ENCODE assay signal across 14 cellular contexts in the genomic region with DNA sequence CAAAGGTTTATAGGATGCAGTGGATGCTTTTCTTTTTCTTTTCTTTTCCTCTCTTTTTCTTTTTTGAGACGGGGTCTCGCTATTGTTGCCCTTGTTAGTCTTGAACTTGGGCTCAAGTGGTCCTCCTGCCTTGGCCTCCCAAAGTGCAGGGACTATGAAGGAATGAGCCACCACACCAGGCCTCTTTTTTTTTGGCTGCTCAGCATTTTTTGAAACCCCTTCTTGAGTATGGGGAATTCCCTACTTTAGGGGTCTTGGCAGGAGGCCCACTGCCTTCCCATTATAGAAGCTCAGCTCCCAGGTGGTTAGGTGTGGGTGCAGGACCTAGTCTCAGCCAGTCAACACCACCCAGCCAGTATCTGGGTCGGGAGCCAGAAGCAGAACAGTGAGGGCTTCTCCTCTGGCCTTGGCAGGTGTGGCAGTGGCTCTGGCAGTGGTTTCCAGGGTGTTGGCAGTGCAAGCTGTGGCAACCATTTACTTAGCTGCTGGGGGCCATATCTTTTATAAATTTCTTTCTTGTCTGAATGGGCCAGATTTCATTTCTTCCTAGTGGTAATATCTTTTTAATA. TPM values are rescaled to one million over a fixed set of nuclear protein-coding genes. Genes with fewer than 3 reads are reported as not detected.
A peak's percentile ranks its signal among the peaks of the same experiment; 100 is the strongest.
DNase-seq lines count a peak whose midpoint lies in the region; ATAC-seq, FAIRE-seq and TF ChIP-seq lines count a peak whose summit lies in the region.
"Had no signal": no experiment of that assay in that cellular context is flagged by ENCODE, and none has a peak within 500 bp of the region (broad histone marks: within the 10 kb centered on the region; RNA-seq: fewer than 3 reads in every experiment).

No MANE protein-coding gene starts in this region.

- no peaks in the 10 kb centered on the region for H3K27me3 Mint-ChIP-seq in activated naive CD4-positive, alpha-beta T cell treated with anti-CD3 and anti-CD28 coated beads, Interleukin-2, amount 10 ng/mL, durations not matched to agents 7 days and 5 days

- no peaks in the 10 kb centered on the region for H3K36me3 Mint-ChIP-seq in activated naive CD4-positive, alpha-beta T cell treated with anti-CD3 and anti-CD28 coated beads, Interleukin-2, amount 10 ng/mL, durations not matched to agents 7 days and 5 days

- H3K4me3 Mint-ChIP-seq in activated naive CD4-positive, alpha-beta T cell treated with anti-CD3 and anti-CD28 coated beads, Interleukin-2, amount 10 ng/mL, durations not matched to agents 7 days and 5 days, result no peak overlapping the region
- H3K4me3 Mint-ChIP-seq: CD8-positive, alpha-beta T cell had no signal

- no peak overlapping the region for H3K27ac Mint-ChIP-seq in activated naive CD4-positive, alpha-beta T cell treated with anti-CD3 and anti-CD28 coated beads, Interleukin-2, amount 10 ng/mL, durations not matched to agents 7 days and 5 days
- H3K27ac Mint-ChIP-seq: CD8-positive, alpha-beta T cell had no signal

- WGBS in heart right ventricle, 2 donors, result 76% methylated on average over 3 of the region's 3 CpGs
- WGBS in pancreas, 2 donors, result 58 to 71% methylated on average over 2 to 3 of the region's 3 CpGs
- 75 to 85% methylated on average over 3 of the region's 3 CpGs for WGBS in sigmoid colon, 2 donors

- no peak overlapping the region for H3K9ac ChIP-seq in SU-DHL-6 (ENCODE audit: low read length)
- H3K9ac ChIP-seq: GM23248 had no signal

- no peaks in the 10 kb centered on the region for H4K20me1 ChIP-seq in SU-DHL-6 (ENCODE audit: low read depth, low read length)

- intact Hi-C loops in heart right ventricle (cut with DNase I) (no loop called here), pancreas (cut with DNase I) (no loop called here), sigmoid colon (cut with DNase I) (no loop called here)

- no peaks in the 10 kb centered on the region for H3K9me3 Mint-ChIP-seq in activated naive CD4-positive, alpha-beta T cell treated with anti-CD3 and anti-CD28 coated beads, Interleukin-2, amount 10 ng/mL, durations not matched to agents 7 days and 5 days

- DNase-seq in NCI-H774 (lab: John Stamatoyannopoulos, UW), result peak; percentile 8
- DNase-seq in heart right ventricle, result peak; percentile 36 to 47
- DNase-seq in pancreas, result peak in 5 of 6 donors; percentile 43 to 77 (median 60)
- DNase-seq in sigmoid colon, result no peak
- no peak for DNase-seq in activated naive CD4-positive, alpha-beta T cell treated with anti-CD3 and anti-CD28 coated beads, Interleukin-2, amount 10 ng/mL, durations not matched to agents 7 days and 5 days
- DNase-seq: CD8-positive, alpha-beta T cell; GM23248; NCI-H1105 treated with DMSO at 0.1 percent for 48 hours; NCI-H187 treated with DMSO at 0.1 percent for 48 hours; NCI-H510A treated with DMSO at 0.1 percent for 48 hours; OCI-M1 had no signal

- peak in 7 of 8 donors; percentile 58 to 96 (median 85) for ATAC-seq in heart right ventricle
- ATAC-seq in pancreas, result peak; percentile 78 to 95 (median 87)
- ATAC-seq in HG02870 (IDR thresholded peaks at IDR 0.05; ENCODE audit: unreplicated experiment), result no peak
- ATAC-seq: CD8-positive, alpha-beta T cell had no signal

- no peaks in the 10 kb centered on the region for H3K79me2 ChIP-seq in SU-DHL-6 (ENCODE audit: insufficient read depth, low read length)

- H2AFZ ChIP-seq in SU-DHL-6 (ENCODE audit: low read depth, low read length, severe bottlenecking), result no peak overlapping the region
- H2AFZ ChIP-seq: GM23248 had no signal

- H3K9me3 ChIP-seq in SU-DHL-6 (ENCODE audit: insufficient read depth, low read length) (no peaks in the 10 kb centered on the region), heart right ventricle (no peaks in the 10 kb centered on the region), pancreas (no peaks in the 10 kb centered on the region), sigmoid colon (no peaks in the 10 kb centered on the region)

- no peaks in the 10 kb centered on the region for H3K36me3 ChIP-seq in SU-DHL-6 (ENCODE audit: low read length)
- no peaks in the 10 kb centered on the region for H3K36me3 ChIP-seq in heart right ventricle
- H3K36me3 ChIP-seq in pancreas, result no peaks in the 10 kb centered on the region
- no peaks in the 10 kb centered on the region for H3K36me3 ChIP-seq in sigmoid colon

- peak overlapping the region; percentile 19 for H3K4me2 ChIP-seq in SU-DHL-6 (ENCODE audit: low read depth, low read length, poor library complexity, severe bottlenecking)

- TF ChIP-seq CTCF in SU-DHL-6 (IDR thresholded peaks at IDR 0.05; ENCODE audit: insufficient read depth, low read length, poor library complexity, severe bottlenecking) (no peak), heart right ventricle (IDR thresholded peaks at IDR 0.05) (no peak), pancreas (IDR thresholded peaks at IDR 0.05) (no peak), sigmoid colon (IDR thresholded peaks at IDR 0.05) (no peak)

- no peak for TF ChIP-seq POLR2A in sigmoid colon (IDR thresholded peaks at IDR 0.05)

- CTCF ChIA-PET in activated naive CD4-positive, alpha-beta T cell treated with anti-CD3 and anti-CD28 coated beads, Interleukin-2, amount 10 ng/mL, durations not matched to agents 7 days and 5 days (lab: Charles Lee), result no interaction called here

- H3K27me3 ChIP-seq in SU-DHL-6 (ENCODE audit: low read length), result no peaks in the 10 kb centered on the region
- H3K27me3 ChIP-seq in heart right ventricle, result no peaks in the 10 kb centered on the region
- no peaks in the 10 kb centered on the region for H3K27me3 ChIP-seq in pancreas
- no peaks in the 10 kb centered on the region for H3K27me3 ChIP-seq in sigmoid colon

- H3K4me1 ChIP-seq in heart right ventricle, result peaks cover 0 to 6% (median 0%) of the 10 kb centered on the region in 9 donors
- peaks cover 0 to 15% (median 0%) of the 10 kb centered on the region in 3 donors for H3K4me1 ChIP-seq in pancreas
- H3K4me1 ChIP-seq in sigmoid colon, result no peaks in the 10 kb centered on the region

- peaks cover 6% of the 10 kb centered on the region; the same call in 1 of the 2 replicates for H3F3A ChIP-seq in SU-DHL-6 (ENCODE audit: insufficient read depth)

- H3K27ac ChIP-seq in SU-DHL-6 (ENCODE audit: low read depth, low read length), result no peak overlapping the region
- no peak overlapping the region for H3K27ac ChIP-seq in heart right ventricle
- no peak overlapping the region for H3K27ac ChIP-seq in pancreas
- H3K27ac ChIP-seq in sigmoid colon, result no peak overlapping the region
- H3K27ac ChIP-seq: GM23248, SK-N-MC had no signal

- no peaks in the 10 kb centered on the region for H3K4me1 Mint-ChIP-seq in activated naive CD4-positive, alpha-beta T cell treated with anti-CD3 and anti-CD28 coated beads, Interleukin-2, amount 10 ng/mL, durations not matched to agents 7 days and 5 days

- FAIRE-seq in pancreas (lab: Jason Lieb, UNC), result no peak

- no peak overlapping the region for H3K4me3 ChIP-seq in SU-DHL-6 (ENCODE audit: insufficient read depth, low read length, poor library complexity, severe bottlenecking)
- no peak overlapping the region for H3K4me3 ChIP-seq in heart right ventricle
- no peak overlapping the region for H3K4me3 ChIP-seq in pancreas
- no peak overlapping the region for H3K4me3 ChIP-seq in sigmoid colon
- H3K4me3 ChIP-seq: GM23248, SK-N-MC had no signal

- no peak for TF ChIP-seq EP300 in sigmoid colon (IDR thresholded peaks at IDR 0.05)

- no peaks in the 10 kb centered on the region for H3K9me2 ChIP-seq in SU-DHL-6 (replicated peaks; ENCODE audit: insufficient read depth, low read length)

RNA-seq across cellular contexts. Expression of a gene that starts 51.4 kb away (rescaled TPM):
- 10 to 100 TPM; 48.6 to 87.1 (median 78.1) TPM for total RNA-seq in heart right ventricle
- polyA plus RNA-seq in heart right ventricle, result 10 to 100 TPM; 45.7 to 56.5 TPM
- 10 to 100 TPM in 3 of 6 donors, 1 to 10 TPM in 3; 8.0 to 12.9 (median 9.4) TPM for total RNA-seq in pancreas
- 10 to 100 TPM; 15.1 to 18.0 TPM for polyA plus RNA-seq in pancreas
- total RNA-seq in sigmoid colon, result 10 to 100 TPM; 15.8 to 32.0 (median 26.7) TPM
- polyA plus RNA-seq in sigmoid colon, result 10 to 100 TPM; 13.2 to 19.8 (median 17.6) TPM

Comparison
In these comparisons a context has a peak if more than half of its experiments do, and no peak if none do; other contexts are left out.
1. DNase-seq: peak in NCI-H774 (single experiment), heart right ventricle (2 of 2) and pancreas (5 of 6); none in sigmoid colon (single experiment) and activated naive CD4-positive, alpha-beta T cell treated with anti-CD3 and anti-CD28 coated beads, Interleukin-2, amount 10 ng/mL, durations not matched to agents 7 days and 5 days (single experiment).